Comparison of ENCODE assay signal across 24 cellular contexts in genomic region chr7:136517971-136518370, GRCh38.
"Had no signal": no experiment of that assay in that cellular context is flagged by ENCODE, and none has a peak within 500 bp of the region (broad histone marks: within the 10 kb centered on the region; RNA-seq: fewer than 3 reads in every experiment).

No MANE protein-coding gene starts in this region.

- H3K27ac ChIP-seq: neural progenitor cell, ovary, parathyroid adenoma, psoas muscle, right lobe of liver, sigmoid colon, stomach, thoracic aorta, thyroid gland, tibial nerve, upper lobe of left lung, vagina had no signal

- H3K9me3 ChIP-seq: ovary, psoas muscle, right lobe of liver, stomach, thoracic aorta, thyroid gland, tibial nerve, upper lobe of left lung, vagina had no signal

- H3K27me3 ChIP-seq: neural progenitor cell, ovary, right lobe of liver, sigmoid colon, stomach, thyroid gland, tibial nerve, upper lobe of left lung, vagina had no signal

- DNase-seq: occipital lobe; ovary; posterior cingulate gyrus; psoas muscle; right lobe of liver; sigmoid colon; small intestine; stimulated activated CD4-positive, alpha-beta T cell treated with anti-CD3 and anti-CD28 coated beads, Interleukin-15, amount 100 ng/mL, for 24 hours; stimulated activated CD4-positive, alpha-beta T cell treated with anti-CD3 and anti-CD28 coated beads, Interleukin-2, amount 100 ng/mL, for 24 hours; stimulated activated CD4-positive, alpha-beta T cell treated with anti-CD3 and anti-CD28 coated beads, Interleukin-2, amount 100 ng/mL, for 48 hours; stimulated activated CD4-positive, alpha-beta T cell treated with anti-CD3 and anti-CD28 coated beads, Interleukin-4, amount 100 ng/mL, for 24 hours; stimulated activated naive B cell treated with anti-CD40 and anti-IgM and Interleukin-4, amounts not matched to agents 10 μg/mL and 1 μg/mL and 100 μg/mL, for 72 hours; stimulated activated naive CD4-positive, alpha-beta T cell treated with Interleukin-2 at 50 U/mL for 16 hours; stomach; thyroid gland; trophoblast cell; upper lobe of left lung had no signal

- ATAC-seq: psoas muscle; right cardiac atrium; right lobe of liver; stimulated activated effector memory CD8-positive, alpha-beta T cell treated with anti-CD3 and anti-CD28 coated beads, Interleukin-12 subunit alpha, Interleukin-12 subunit beta, amount 100 ng/mL, for 72 hours; stimulated activated naive B cell treated with anti-CD40 and anti-IgM and Interleukin-4, amounts not matched to agents 10 μg/mL and 1 μg/mL and 100 μg/mL, for 72 hours had no signal

- H3K4me1 ChIP-seq: parathyroid adenoma, psoas muscle, right lobe of liver, sigmoid colon, stomach, thyroid gland, tibial nerve, upper lobe of left lung, vagina had no signal

- H3K36me3 ChIP-seq: neural progenitor cell, ovary, right lobe of liver, sigmoid colon, stomach, thoracic aorta, thyroid gland, tibial nerve, upper lobe of left lung, vagina had no signal

- H3K4me3 ChIP-seq: neural progenitor cell, ovary, psoas muscle, right lobe of liver, sigmoid colon, stomach, thoracic aorta, thyroid gland, tibial nerve, upper lobe of left lung, vagina had no signal
